ENCODE assay signal across 26 cellular contexts in genomic region chr13:40927929-40928328, GRCh38.
DNase-seq lines count a peak whose midpoint lies in the region; ATAC-seq, FAIRE-seq and TF ChIP-seq lines count a peak whose summit lies in the region.
"Had no signal": no experiment of that assay in that cellular context is flagged by ENCODE, and none has a peak within 500 bp of the region (broad histone marks: within the 10 kb centered on the region; RNA-seq: fewer than 3 reads in every experiment).

No MANE protein-coding gene starts in this region.

- ATAC-seq in natural killer cell: no peak
- no peak for ATAC-seq in natural killer cell treated with Interleukin-12 subunit alpha and Interleukin-12 subunit beta and Interleukin-15 and Interleukin-18, amount 100 ng/mL, for 72 hours
- ATAC-seq in T-helper 17 cell: peak; percentile 22
- ATAC-seq in naive B cell (ENCODE audit: low read depth in 2 of 2): no peak
- no peak for ATAC-seq in stimulated activated naive B cell treated with anti-CD40 and anti-IgM and Interleukin-4, amounts not matched to agents 10 μg/mL and 1 μg/mL and 100 μg/mL, for 72 hours (replicated peaks)
- ATAC-seq: Panc1 had no signal

- H3K9me3 Mint-ChIP-seq in natural killer cell (no peaks in the 10 kb centered on the region), naive B cell (no peaks in the 10 kb centered on the region)
- H3K9me3 Mint-ChIP-seq in natural killer cell treated with Interleukin-12 subunit alpha and Interleukin-12 subunit beta and Interleukin-15 and Interleukin-18, amount 100 ng/mL, for 72 hours: no peaks in the 10 kb centered on the region
- H3K9me3 Mint-ChIP-seq in stimulated activated naive B cell treated with anti-CD40 and anti-IgM and Interleukin-4, amounts not matched to agents 10 μg/mL and 1 μg/mL and 100 μg/mL, for 72 hours: no peaks in the 10 kb centered on the region
- H3K9me3 Mint-ChIP-seq: CD4-positive, alpha-beta T cell had no signal

- DNase-seq in natural killer cell (no peak), T-helper 17 cell (no peak), naive B cell (no peak), frontal cortex (ENCODE audit: low spot score in 2 of 2) (no peak), NCI-H2196 treated with DMSO at 0.1 percent for 48 hours (lab: John Stamatoyannopoulos, UW; ENCODE audit: unreplicated experiment) (no peak)
- DNase-seq in natural killer cell treated with Interleukin-12 subunit alpha and Interleukin-12 subunit beta and Interleukin-15 and Interleukin-18, amount 100 ng/mL, for 72 hours (ENCODE audit: low spot score): no peak
- DNase-seq in stimulated activated naive B cell treated with anti-CD40 and anti-IgM and Interleukin-4, amounts not matched to agents 10 μg/mL and 1 μg/mL and 100 μg/mL, for 72 hours: no peak
- no peak for DNase-seq in stimulated activated CD4-positive, alpha-beta T cell treated with anti-CD3 and anti-CD28 coated beads, Interleukin-15, amount 100 ng/mL, for 24 hours
- DNase-seq: CD4-positive, alpha-beta T cell; COR-L47; KG1; MG63; NCI-H1105 treated with DMSO at 0.1 percent for 48 hours; NCI-H146; NCI-H1930; NCI-H2107; NCI-H446; NCI-H524 treated with DMSO at 0.1 percent for 48 hours; SHP77 had no signal

- no peaks in the 10 kb centered on the region for H3K27me3 Mint-ChIP-seq in natural killer cell (ENCODE audit: low read depth in 2 of 2)
- H3K27me3 Mint-ChIP-seq in natural killer cell treated with Interleukin-12 subunit alpha and Interleukin-12 subunit beta and Interleukin-15 and Interleukin-18, amount 100 ng/mL, for 72 hours: no peaks in the 10 kb centered on the region
- H3K27me3 Mint-ChIP-seq in T-helper 17 cell: no peaks in the 10 kb centered on the region
- H3K27me3 Mint-ChIP-seq in naive B cell: no peaks in the 10 kb centered on the region
- no peaks in the 10 kb centered on the region for H3K27me3 Mint-ChIP-seq in stimulated activated naive B cell treated with anti-CD40 and anti-IgM and Interleukin-4, amounts not matched to agents 10 μg/mL and 1 μg/mL and 100 μg/mL, for 72 hours
- H3K27me3 Mint-ChIP-seq: CD4-positive, alpha-beta T cell had no signal

- H3K4me3 Mint-ChIP-seq in natural killer cell (no peak overlapping the region), T-helper 17 cell (no peak overlapping the region), naive B cell (peak overlapping the region in 1 of 8 donors; percentile 40)
- H3K4me3 Mint-ChIP-seq in natural killer cell treated with Interleukin-12 subunit alpha and Interleukin-12 subunit beta and Interleukin-15 and Interleukin-18, amount 100 ng/mL, for 72 hours: no peak overlapping the region
- H3K4me3 Mint-ChIP-seq in stimulated activated naive B cell treated with anti-CD40 and anti-IgM and Interleukin-4, amounts not matched to agents 10 μg/mL and 1 μg/mL and 100 μg/mL, for 72 hours: no peak overlapping the region

- H3K27ac Mint-ChIP-seq in natural killer cell (peak overlapping the region; percentile 78 to 84), T-helper 17 cell (peak overlapping the region; percentile 56), naive B cell (peak overlapping the region in 4 of 6 donors; percentile 51 to 86 (median 60))
- no peak overlapping the region for H3K27ac Mint-ChIP-seq in natural killer cell treated with Interleukin-12 subunit alpha and Interleukin-12 subunit beta and Interleukin-15 and Interleukin-18, amount 100 ng/mL, for 72 hours
- H3K27ac Mint-ChIP-seq in stimulated activated naive B cell treated with anti-CD40 and anti-IgM and Interleukin-4, amounts not matched to agents 10 μg/mL and 1 μg/mL and 100 μg/mL, for 72 hours: peak overlapping the region; percentile 42

- intact Hi-C loops in natural killer cell (cut with micrococcal nuclease): no loop called here

- no peaks in the 10 kb centered on the region for H3K9me3 ChIP-seq in T-helper 17 cell (ENCODE audit: control insufficient read depth, low read length, poor library complexity, severe bottlenecking)
- H3K9me3 ChIP-seq: BLaER1 treated with 17β-estradiol and CSF1 and Interleukin-3, amounts not matched to agents 10 nM and 100 nM; MG63 had no signal

- no peak for FAIRE-seq in frontal cortex (lab: Jason Lieb, UNC)
- FAIRE-seq: A204.1, G401.6, GM19239, H54, HTR-8/SVneo had no signal

- H3K4me1 Mint-ChIP-seq in natural killer cell (peaks cover 11 to 22% of the 10 kb centered on the region in 2 donors), T-helper 17 cell (peaks cover 2% of the 10 kb centered on the region), naive B cell (peaks cover 0 to 25% (median 0%) of the 10 kb centered on the region in 3 donors)
- H3K4me1 Mint-ChIP-seq in natural killer cell treated with Interleukin-12 subunit alpha and Interleukin-12 subunit beta and Interleukin-15 and Interleukin-18, amount 100 ng/mL, for 72 hours (ENCODE audit: low read depth in 2 of 2): peaks cover 0 to 12% of the 10 kb centered on the region in 2 donors
- peaks cover 0 to 16% of the 10 kb centered on the region in 2 donors for H3K4me1 Mint-ChIP-seq in stimulated activated naive B cell treated with anti-CD40 and anti-IgM and Interleukin-4, amounts not matched to agents 10 μg/mL and 1 μg/mL and 100 μg/mL, for 72 hours

- H3K36me3 Mint-ChIP-seq in natural killer cell (no peaks in the 10 kb centered on the region), T-helper 17 cell (ENCODE audit: low read depth) (no peaks in the 10 kb centered on the region), naive B cell (no peaks in the 10 kb centered on the region)
- H3K36me3 Mint-ChIP-seq in natural killer cell treated with Interleukin-12 subunit alpha and Interleukin-12 subunit beta and Interleukin-15 and Interleukin-18, amount 100 ng/mL, for 72 hours: peaks cover 6% of the 10 kb centered on the region
- peaks cover 25 to 36% of the 10 kb centered on the region in 2 donors for H3K36me3 Mint-ChIP-seq in stimulated activated naive B cell treated with anti-CD40 and anti-IgM and Interleukin-4, amounts not matched to agents 10 μg/mL and 1 μg/mL and 100 μg/mL, for 72 hours

- TF ChIP-seq CTCF in natural killer cell (IDR thresholded peaks at IDR 0.05): no peak

Comparison
In these comparisons a context has a peak if more than half of its experiments do, and no peak if none do; other contexts are left out.
1. H3K27ac Mint-ChIP-seq: peak in natural killer cell (2 of 2), T-helper 17 cell (single experiment), naive B cell (4 of 6) and stimulated activated naive B cell treated with anti-CD40 and anti-IgM and Interleukin-4, amounts not matched to agents 10 μg/mL and 1 μg/mL and 100 μg/mL, for 72 hours (single experiment); none in natural killer cell treated with Interleukin-12 subunit alpha and Interleukin-12 subunit beta and Interleukin-15 and Interleukin-18, amount 100 ng/mL, for 72 hours (0 of 2).